ENCODE assay signal across 1 cellular context in genomic region chr9:119836036-119836435, GRCh38.
TF ChIP-seq lines count a peak whose summit lies in the region.

No MANE protein-coding gene starts in this region.

TF ChIP-seq in GM23338, 12 proteins besides CTCF, POLR2A, EP300 and RAD21 (continued from another document):
- no peak for TF ChIP-seq ZNF462 (CRISPR knock-in tag; IDR thresholded peaks at IDR 0.05)
